11 cellular contexts compared by ENCODE assay signal in genomic region chr11:35893796-35894475, GRCh38. TPM values are rescaled to one million over a fixed set of nuclear protein-coding genes. Genes with fewer than 3 reads are reported as not detected.
DNase-seq lines count a peak whose midpoint lies in the region; ATAC-seq and TF ChIP-seq lines count a peak whose summit lies in the region.
"Had no signal": no experiment of that assay in that cellular context is flagged by ENCODE, and none has a peak within 500 bp of the region (broad histone marks: within the 10 kb centered on the region; RNA-seq: fewer than 3 reads in every experiment).

No MANE protein-coding gene starts in this region.

- H3K4me2 ChIP-seq in GM23338: no peak overlapping the region
- no peak overlapping the region for H3K4me2 ChIP-seq in neural progenitor cell

- 31 to 47% (median 37%) methylated on average over 8 of the region's 8 CpGs for WGBS in psoas muscle, 3 donors

- no peaks in the 10 kb centered on the region; the same call in 2 of the 3 replicates for H3K36me3 Mint-ChIP-seq in GM23338 (ENCODE audit: low read depth)
- H3K36me3 Mint-ChIP-seq in neural progenitor cell: no peaks in the 10 kb centered on the region
- H3K36me3 Mint-ChIP-seq: CD4-positive, alpha-beta memory T cell had no signal

- peak; percentile 8 for DNase-seq in GM23338 (ENCODE audit: low spot score)
- DNase-seq in NCI-H226: peak; percentile 90
- peak; percentile 45 to 68 for DNase-seq in psoas muscle
- no peak for DNase-seq in NCI-H82 (lab: John Stamatoyannopoulos, UW)
- DNase-seq in neural progenitor cell (ENCODE audit: low spot score): no peak
- DNase-seq: activated CD4-positive, alpha-beta T cell treated with anti-CD3 and anti-CD28 coated beads, Interleukin-2, amount 10 ng/mL, durations not matched to agents 24 days and 14 days; activated effector memory CD4-positive, alpha-beta T cell treated with anti-CD3 and anti-CD28 coated beads, Interleukin-2, amount 50 U/mL, for 16 hours; CD4-positive, alpha-beta memory T cell; NK-92 treated with Interleukin-12 subunit alpha and Interleukin-12 subunit beta, amount 100 ng/mL, for 24 hours had no signal

- H3K36me3 ChIP-seq in GM23338 (ENCODE audit: insufficient read depth) (no peaks in the 10 kb centered on the region), psoas muscle (ENCODE audit: insufficient read depth in 1 of 2, low read depth in 1 of 2) (no peaks in the 10 kb centered on the region), neural progenitor cell (no peaks in the 10 kb centered on the region)

- H3K9me2 ChIP-seq in GM23338 (ENCODE audit: insufficient read depth): peaks cover 9% of the 10 kb centered on the region; the same call in 1 of the 2 replicates

- intact Hi-C loops in psoas muscle (cut with DNase I): no loop called here

- H3K4me1 ChIP-seq in GM23338 (ENCODE audit: insufficient read depth) (no peaks in the 10 kb centered on the region), psoas muscle (peaks cover 9% of the 10 kb centered on the region), neural progenitor cell (peaks cover 23% of the 10 kb centered on the region)

- H3K9ac ChIP-seq in neural progenitor cell: no peak overlapping the region

- no peaks in the 10 kb centered on the region for H4K20me1 ChIP-seq in GM23338 (replicated peaks; ENCODE audit: insufficient read depth)
- no peaks in the 10 kb centered on the region for H4K20me1 ChIP-seq in neural progenitor cell (ENCODE audit: low read depth)

- H3K27me3 Mint-ChIP-seq in GM23338 (ENCODE audit: insufficient read depth, low read depth, poor library complexity) (peaks cover 2% of the 10 kb centered on the region), neural progenitor cell (ENCODE audit: insufficient read depth, low read depth) (peaks cover 6% of the 10 kb centered on the region)

- H2AFZ ChIP-seq in GM23338 (0 out of 2 replicates have a peak overlapping the region, but pooled peaks have one; percentile 6), neural progenitor cell (replicated peaks) (no peak overlapping the region)

- H3K79me2 ChIP-seq in GM23338 (replicated peaks; ENCODE audit: insufficient read depth) (no peaks in the 10 kb centered on the region), neural progenitor cell (ENCODE audit: low read depth) (no peaks in the 10 kb centered on the region)

- no peaks in the 10 kb centered on the region for H3K9me3 Mint-ChIP-seq in GM23338
- H3K9me3 Mint-ChIP-seq in neural progenitor cell: peaks cover 4% of the 10 kb centered on the region
- H3K9me3 Mint-ChIP-seq: activated CD4-positive, alpha-beta T cell treated with anti-CD3 and anti-CD28 coated beads, Interleukin-2, amount 10 ng/mL, durations not matched to agents 24 days and 14 days had no signal

- H3F3A ChIP-seq in GM23338 (replicated peaks; ENCODE audit: low read depth): no peaks in the 10 kb centered on the region
- H3F3A ChIP-seq in neural progenitor cell (ENCODE audit: low read depth): peaks cover 2% of the 10 kb centered on the region

- TF ChIP-seq CTCF in GM23338 (conservative IDR thresholded peaks at IDR 0.05; ENCODE audit: low read depth in 2 of 2): no peak
- TF ChIP-seq CTCF in psoas muscle (IDR thresholded peaks at IDR 0.05): no peak
- no peak for TF ChIP-seq CTCF in neural progenitor cell (IDR thresholded peaks at IDR 0.05)

- H3K4me3 ChIP-seq in GM23338 (no peak overlapping the region), psoas muscle (no peak overlapping the region), neural progenitor cell (no peak overlapping the region)

- H3K4me1 Mint-ChIP-seq in GM23338 (peaks cover 11% of the 10 kb centered on the region; the same call in 2 of the 3 replicates), neural progenitor cell (peaks cover 10% of the 10 kb centered on the region)
- H3K4me1 Mint-ChIP-seq: activated CD4-positive, alpha-beta T cell treated with anti-CD3 and anti-CD28 coated beads, Interleukin-2, amount 10 ng/mL, durations not matched to agents 24 days and 14 days; CD4-positive, alpha-beta memory T cell had no signal

- H3K27ac Mint-ChIP-seq in GM23338 (no peak overlapping the region), neural progenitor cell (no peak overlapping the region)
- H3K27ac Mint-ChIP-seq: activated CD4-positive, alpha-beta T cell treated with anti-CD3 and anti-CD28 coated beads, Interleukin-2, amount 10 ng/mL, durations not matched to agents 24 days and 14 days; CD4-positive, alpha-beta memory T cell had no signal

- H3K27ac ChIP-seq in GM23338 (ENCODE audit: low read depth) (no peak overlapping the region), psoas muscle (no peak overlapping the region), neural progenitor cell (no peak overlapping the region)

- no peaks in the 10 kb centered on the region for H3K27me3 ChIP-seq in GM23338 (ENCODE audit: insufficient read depth)
- no peaks in the 10 kb centered on the region for H3K27me3 ChIP-seq in psoas muscle (ENCODE audit: insufficient read depth in 3 of 3, low read length in 2 of 3)
- no peaks in the 10 kb centered on the region for H3K27me3 ChIP-seq in neural progenitor cell

- H3K9me3 ChIP-seq in psoas muscle (peaks cover 3% of the 10 kb centered on the region), neural progenitor cell (ENCODE audit: low read depth) (no peaks in the 10 kb centered on the region)

- no peak overlapping the region for H3K4me3 Mint-ChIP-seq in GM23338
- no peak overlapping the region for H3K4me3 Mint-ChIP-seq in neural progenitor cell
- H3K4me3 Mint-ChIP-seq: activated CD4-positive, alpha-beta T cell treated with anti-CD3 and anti-CD28 coated beads, Interleukin-2, amount 10 ng/mL, durations not matched to agents 24 days and 14 days; CD4-positive, alpha-beta memory T cell had no signal

- ATAC-seq in GM23338 (peak; percentile 30; the same call in 1 of the 3 replicates), esophagus mucosa (peak; percentile 84), psoas muscle (peak; percentile 93 to 96 (median 96)), GM21528 (IDR thresholded peaks at IDR 0.05; ENCODE audit: low FRiP score, unreplicated experiment) (no peak)

TF ChIP-seq in GM23338, 12 proteins besides CTCF, POLR2A, EP300 and RAD21 (continues in another document):
- TF ChIP-seq CREB1 (CRISPR knock-in tag; IDR thresholded peaks at IDR 0.05; ENCODE audit: low read depth) (no peak), POLR2AphosphoS5 (IDR thresholded peaks at IDR 0.05; ENCODE audit: low read depth) (no peak), EZH2 (IDR thresholded peaks at IDR 0.05; ENCODE audit: low read depth, unreplicated experiment) (no peak), ZNF331 (CRISPR knock-in tag; IDR thresholded peaks at IDR 0.05; ENCODE audit: low read depth) (no peak), JUNB (IDR thresholded peaks at IDR 0.05; ENCODE audit: unreplicated experiment) (no peak), ZNF114 (CRISPR knock-in tag; IDR thresholded peaks at IDR 0.05) (no peak), STAT1 (IDR thresholded peaks at IDR 0.05; ENCODE audit: unreplicated experiment) (no peak), NANOG (IDR thresholded peaks at IDR 0.05; ENCODE audit: borderline replicate concordance) (no peak)
- TF ChIP-seq, protein P1, sequence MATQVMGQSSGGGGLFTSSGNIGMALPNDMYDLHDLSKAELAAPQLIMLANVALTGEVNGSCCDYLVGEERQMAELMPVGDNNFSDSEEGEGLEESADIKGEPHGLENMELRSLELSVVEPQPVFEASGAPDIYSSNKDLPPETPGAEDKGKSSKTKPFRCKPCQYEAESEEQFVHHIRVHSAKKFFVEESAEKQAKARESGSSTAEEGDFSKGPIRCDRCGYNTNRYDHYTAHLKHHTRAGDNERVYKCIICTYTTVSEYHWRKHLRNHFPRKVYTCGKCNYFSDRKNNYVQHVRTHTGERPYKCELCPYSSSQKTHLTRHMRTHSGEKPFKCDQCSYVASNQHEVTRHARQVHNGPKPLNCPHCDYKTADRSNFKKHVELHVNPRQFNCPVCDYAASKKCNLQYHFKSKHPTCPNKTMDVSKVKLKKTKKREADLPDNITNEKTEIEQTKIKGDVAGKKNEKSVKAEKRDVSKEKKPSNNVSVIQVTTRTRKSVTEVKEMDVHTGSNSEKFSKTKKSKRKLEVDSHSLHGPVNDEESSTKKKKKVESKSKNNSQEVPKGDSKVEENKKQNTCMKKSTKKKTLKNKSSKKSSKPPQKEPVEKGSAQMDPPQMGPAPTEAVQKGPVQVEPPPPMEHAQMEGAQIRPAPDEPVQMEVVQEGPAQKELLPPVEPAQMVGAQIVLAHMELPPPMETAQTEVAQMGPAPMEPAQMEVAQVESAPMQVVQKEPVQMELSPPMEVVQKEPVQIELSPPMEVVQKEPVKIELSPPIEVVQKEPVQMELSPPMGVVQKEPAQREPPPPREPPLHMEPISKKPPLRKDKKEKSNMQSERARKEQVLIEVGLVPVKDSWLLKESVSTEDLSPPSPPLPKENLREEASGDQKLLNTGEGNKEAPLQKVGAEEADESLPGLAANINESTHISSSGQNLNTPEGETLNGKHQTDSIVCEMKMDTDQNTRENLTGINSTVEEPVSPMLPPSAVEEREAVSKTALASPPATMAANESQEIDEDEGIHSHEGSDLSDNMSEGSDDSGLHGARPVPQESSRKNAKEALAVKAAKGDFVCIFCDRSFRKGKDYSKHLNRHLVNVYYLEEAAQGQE (IDR thresholded peaks at IDR 0.05; ENCODE audit: unreplicated experiment): no peak
- TF ChIP-seq, protein P2, sequence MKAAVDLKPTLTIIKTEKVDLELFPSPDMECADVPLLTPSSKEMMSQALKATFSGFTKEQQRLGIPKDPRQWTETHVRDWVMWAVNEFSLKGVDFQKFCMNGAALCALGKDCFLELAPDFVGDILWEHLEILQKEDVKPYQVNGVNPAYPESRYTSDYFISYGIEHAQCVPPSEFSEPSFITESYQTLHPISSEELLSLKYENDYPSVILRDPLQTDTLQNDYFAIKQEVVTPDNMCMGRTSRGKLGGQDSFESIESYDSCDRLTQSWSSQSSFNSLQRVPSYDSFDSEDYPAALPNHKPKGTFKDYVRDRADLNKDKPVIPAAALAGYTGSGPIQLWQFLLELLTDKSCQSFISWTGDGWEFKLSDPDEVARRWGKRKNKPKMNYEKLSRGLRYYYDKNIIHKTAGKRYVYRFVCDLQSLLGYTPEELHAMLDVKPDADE (IDR thresholded peaks at IDR 0.05): no peak

RNA-seq across cellular contexts. Expression of gene LDLRAD3, which starts 49.9 kb away (rescaled TPM):
- 13.4 and 19.4 TPM in 2 replicates for total RNA-seq in GM23338 (2014; rRNA removed; shearing (Covaris generic))
- polyA plus RNA-seq in GM23338 (2016; fragmentation: Nextera tagmentation; extraction: Ambion mirVana) (8.5 TPM in 2 replicates), psoas muscle (10 to 100 TPM in 2 of 3 donors, 1 to 10 TPM in 1; 8.8 to 20.7 (median 18.0) TPM)
- total RNA-seq in esophagus mucosa (7.2 TPM), psoas muscle (10 to 100 TPM in 2 of 4 donors, 1 to 10 TPM in 2; 5.9 to 16.0 (median 9.6) TPM), neural progenitor cell (ENCODE audit: low replicate concordance) (35.6 and 46.6 TPM in 2 replicates)
- total RNA-seq: CD4-positive, alpha-beta memory T cell had no signal
- polyA plus RNA-seq: CD4-positive, alpha-beta memory T cell had no signal

Comparison
In these comparisons a context has a peak if more than half of its experiments do, and no peak if none do; other contexts are left out.
1. DNase-seq: peak in GM23338 (single experiment), NCI-H226 (single experiment) and psoas muscle (2 of 2); none in NCI-H82 (single experiment) and neural progenitor cell (single experiment).